ENCODE assay signal across 16 cellular contexts in the genomic region with DNA sequence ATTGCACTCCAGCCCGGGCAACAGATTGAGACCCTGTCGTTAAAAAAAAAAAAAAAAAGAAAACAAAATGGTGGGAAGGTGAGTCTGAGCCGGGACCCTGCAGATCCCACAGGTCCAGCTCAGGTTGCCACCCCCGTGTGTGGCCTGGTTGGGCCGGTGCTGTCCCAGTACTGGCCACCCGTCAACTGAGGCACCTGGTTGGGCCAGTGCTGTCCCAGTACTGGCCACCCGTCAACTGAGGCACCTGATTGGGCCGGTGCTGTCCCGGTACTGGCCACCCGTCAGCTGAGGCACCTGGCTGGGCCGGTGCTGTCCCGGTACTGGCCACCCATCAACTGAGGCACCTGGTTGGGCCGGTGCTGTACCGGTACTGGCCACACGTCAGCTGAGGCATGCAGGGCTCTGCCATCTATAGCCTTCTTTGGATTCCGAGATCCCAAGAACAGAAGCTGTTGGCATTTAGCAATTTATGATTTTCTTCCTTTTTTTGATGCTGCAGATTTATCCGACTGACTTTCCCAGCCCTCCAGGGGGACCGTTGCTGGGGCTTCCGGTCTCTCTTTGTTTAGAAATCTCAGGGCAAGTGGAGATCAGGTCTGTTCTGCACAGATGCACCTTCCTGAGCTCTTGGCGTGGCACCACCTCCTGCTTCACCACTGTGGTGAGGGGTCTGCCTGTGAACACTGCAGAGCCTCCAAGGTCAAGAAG.
DNase-seq lines count a peak whose midpoint lies in the region; TF ChIP-seq lines count a peak whose summit lies in the region.
"Had no signal": no experiment of that assay in that cellular context is flagged by ENCODE, and none has a peak within 500 bp of the region (broad histone marks: within the 10 kb centered on the region; RNA-seq: fewer than 3 reads in every experiment).

No MANE protein-coding gene starts in this region.

- H3K36me3 ChIP-seq in H7 (replicated peaks; ENCODE audit: control insufficient read depth, insufficient read depth, low read length) = no peaks in the 10 kb centered on the region
- H3K36me3 ChIP-seq: gastroesophageal sphincter had no signal

- no peak for TF ChIP-seq CTCF in coronary artery (IDR thresholded peaks at IDR 0.05)

- DNase-seq in D341Med (ENCODE audit: low spot score) (peak; percentile 12), H7 (peak; percentile 34), coronary artery (ENCODE audit: low spot score) (peak; percentile 35), mesenteric fat pad (ENCODE audit: low spot score) (peak; percentile 77), NCI-H1105 treated with DMSO at 0.1 percent for 48 hours (lab: John Stamatoyannopoulos, UW) (no peak), DMS153 treated with DMSO at 0.1 percent for 48 hours (lab: John Stamatoyannopoulos, UW; ENCODE audit: unreplicated experiment) (no peak), midbrain (lab: John Stamatoyannopoulos, UW) (no peak)
- DNase-seq: activated naive CD4-positive, alpha-beta T cell treated with anti-CD3 and anti-CD28 coated beads, Interleukin-2, amount 50 U/mL, for 16 hours; activated T-cell treated with anti-CD3 and anti-CD28 coated beads, Interleukin-2, amount 50 U/mL, for 72 hours; CD4-positive, CD25-positive, alpha-beta regulatory T cell; effector CD4-positive, alpha-beta T cell; KBM-7; nephron progenitor cell; stimulated activated CD4-positive, alpha-beta T cell treated with anti-CD3 and anti-CD28 coated beads, Interleukin-1b, Interleukin-23, amount 100 ng/mL, for 48 hours; T1000 had no signal

- H3K27me3 ChIP-seq in H7 (ENCODE audit: control insufficient read depth, insufficient read depth, low read length) = no peaks in the 10 kb centered on the region

- H3K4me3 ChIP-seq in H7 (ENCODE audit: insufficient read depth, low read depth, low read length) = no peak overlapping the region
- no peak overlapping the region for H3K4me3 ChIP-seq in coronary artery
- H3K4me3 ChIP-seq: gastroesophageal sphincter had no signal

- H3K27ac ChIP-seq in coronary artery = no peak overlapping the region
- H3K27ac ChIP-seq: gastroesophageal sphincter had no signal

Comparison
In these comparisons a context has a peak if more than half of its experiments do, and no peak if none do; other contexts are left out.
1. DNase-seq: peak in D341Med (single experiment), H7 (single experiment), coronary artery (single experiment) and mesenteric fat pad (single experiment); none in NCI-H1105 treated with DMSO at 0.1 percent for 48 hours (single experiment), DMS153 treated with DMSO at 0.1 percent for 48 hours (single experiment) and midbrain (single experiment).